11 cellular contexts compared by ENCODE assay signal in the genomic region with DNA sequence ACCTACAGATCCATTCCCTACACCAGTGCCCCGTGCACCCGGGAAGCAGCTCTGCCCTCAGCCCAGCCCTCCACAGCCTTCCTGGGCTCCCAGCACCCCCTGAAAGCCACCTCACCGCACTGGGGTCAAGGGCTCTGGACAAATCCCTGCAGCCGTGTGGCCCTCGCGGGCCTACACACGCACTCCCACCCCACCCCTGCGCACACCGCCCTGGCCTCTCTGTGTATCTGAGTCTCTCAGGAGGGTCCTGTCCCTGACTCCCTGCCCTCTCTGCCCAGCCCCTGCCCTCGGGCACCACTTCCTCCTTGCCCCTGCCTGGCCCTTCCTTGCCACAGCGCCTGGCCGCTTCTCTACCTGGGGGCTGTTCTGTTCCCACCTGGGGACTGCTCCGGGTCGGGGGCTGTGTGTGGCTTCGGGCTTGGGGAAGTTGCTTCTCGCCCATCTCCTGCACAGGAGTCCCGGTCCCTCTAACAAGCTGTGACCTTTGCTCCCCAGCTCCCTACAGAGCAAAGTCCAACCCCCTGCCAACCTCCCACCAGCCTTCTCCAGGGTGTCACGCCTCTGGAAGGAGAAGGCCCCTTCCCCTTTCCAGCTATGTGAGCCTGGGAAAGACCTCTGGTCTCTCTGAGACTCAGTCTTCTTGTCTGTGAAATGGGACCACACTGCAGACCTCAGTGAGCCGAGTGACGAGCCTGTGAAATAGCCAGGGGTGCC. TPM values are rescaled to one million over a fixed set of nuclear protein-coding genes. Genes with fewer than 3 reads are reported as not detected.
DNase-seq lines count a peak whose midpoint lies in the region; TF ChIP-seq lines count a peak whose summit lies in the region.
"Had no signal": no experiment of that assay in that cellular context is flagged by ENCODE, and none has a peak within 500 bp of the region (broad histone marks: within the 10 kb centered on the region; RNA-seq: fewer than 3 reads in every experiment).

No MANE protein-coding gene starts in this region.

- no peaks in the 10 kb centered on the region for H3K9me3 Mint-ChIP-seq in activated CD4-positive, alpha-beta T cell treated with anti-CD3 and anti-CD28 coated beads, Interleukin-2, amount 10 ng/mL, durations not matched to agents 7 days and 5 days
- H3K9me3 Mint-ChIP-seq in activated T-helper 1 cell treated with anti-CD3 and anti-CD28 coated beads, Interleukin-12 subunit alpha, Interleukin-12 subunit beta, Interleukin-2, Interleukin-4 antibody, amounts not matched to agents 30 ng/mL and 10 ng/mL and 1 ng/mL, durations not matched to agents 14 hours and 24 hours and 36 hours, result no peaks in the 10 kb centered on the region
- H3K9me3 Mint-ChIP-seq: neural crest cell had no signal

- TF ChIP-seq EP300 in stomach (IDR thresholded peaks at IDR 0.05), result no peak

- peak overlapping the region; percentile 73 for H3K4me2 ChIP-seq in hepatocyte

- H3K36me3 Mint-ChIP-seq in activated CD4-positive, alpha-beta T cell treated with anti-CD3 and anti-CD28 coated beads, Interleukin-2, amount 10 ng/mL, durations not matched to agents 7 days and 5 days (ENCODE audit: low read depth), result no peaks in the 10 kb centered on the region
- H3K36me3 Mint-ChIP-seq in activated T-helper 1 cell treated with anti-CD3 and anti-CD28 coated beads, Interleukin-12 subunit alpha, Interleukin-12 subunit beta, Interleukin-2, Interleukin-4 antibody, amounts not matched to agents 30 ng/mL and 10 ng/mL and 1 ng/mL, durations not matched to agents 14 hours and 24 hours and 36 hours (ENCODE audit: low read depth), result no peaks in the 10 kb centered on the region

- H4K20me1 ChIP-seq in hepatocyte (ENCODE audit: insufficient read depth, poor library complexity, severe bottlenecking), result no peaks in the 10 kb centered on the region

- H3K9me3 ChIP-seq in hepatocyte (ENCODE audit: low read depth), result no peaks in the 10 kb centered on the region
- H3K9me3 ChIP-seq in stomach, result no peaks in the 10 kb centered on the region
- H3K9me3 ChIP-seq: upper lobe of left lung had no signal

- peaks cover 3% of the 10 kb centered on the region for H3K4me1 Mint-ChIP-seq in activated CD4-positive, alpha-beta T cell treated with anti-CD3 and anti-CD28 coated beads, Interleukin-2, amount 10 ng/mL, durations not matched to agents 7 days and 5 days
- no peaks in the 10 kb centered on the region for H3K4me1 Mint-ChIP-seq in activated T-helper 1 cell treated with anti-CD3 and anti-CD28 coated beads, Interleukin-12 subunit alpha, Interleukin-12 subunit beta, Interleukin-2, Interleukin-4 antibody, amounts not matched to agents 30 ng/mL and 10 ng/mL and 1 ng/mL, durations not matched to agents 14 hours and 24 hours and 36 hours (ENCODE audit: low read depth)
- H3K4me1 Mint-ChIP-seq: neural crest cell had no signal

- H3K9me2 ChIP-seq in hepatocyte (replicated peaks; ENCODE audit: insufficient read depth), result no peaks in the 10 kb centered on the region

- H2AFZ ChIP-seq in hepatocyte, result no peak overlapping the region

- TF ChIP-seq POLR2A in stomach (IDR thresholded peaks at IDR 0.05), result no peak

- H3K79me2 ChIP-seq in hepatocyte, result peaks cover 4% of the 10 kb centered on the region

- no peaks in the 10 kb centered on the region for H3K36me3 ChIP-seq in hepatocyte (replicated peaks; ENCODE audit: insufficient read depth, low read depth)
- peaks cover 0 to 12% (median 12%) of the 10 kb centered on the region in 4 donors for H3K36me3 ChIP-seq in stomach
- H3K36me3 ChIP-seq: upper lobe of left lung had no signal

- H3K27ac Mint-ChIP-seq in activated CD4-positive, alpha-beta T cell treated with anti-CD3 and anti-CD28 coated beads, Interleukin-2, amount 10 ng/mL, durations not matched to agents 7 days and 5 days, result peak overlapping the region; percentile 19
- H3K27ac Mint-ChIP-seq in activated T-helper 1 cell treated with anti-CD3 and anti-CD28 coated beads, Interleukin-12 subunit alpha, Interleukin-12 subunit beta, Interleukin-2, Interleukin-4 antibody, amounts not matched to agents 30 ng/mL and 10 ng/mL and 1 ng/mL, durations not matched to agents 14 hours and 24 hours and 36 hours, result no peak overlapping the region

- intact Hi-C loops in stomach (cut with DNase I; ENCODE audit: low total_unique reads), result no loop called here
- intact Hi-C loops in activated T-helper 1 cell treated with anti-CD3 and anti-CD28 coated beads, Interleukin-12 subunit alpha, Interleukin-12 subunit beta, Interleukin-2, Interleukin-4 antibody, amounts not matched to agents 30 ng/mL and 10 ng/mL and 1 ng/mL, durations not matched to agents 14 hours and 24 hours and 36 hours (cut with micrococcal nuclease), result no loop called here

- peak overlapping the region; percentile 98 for H3K27ac ChIP-seq in hepatocyte
- H3K27ac ChIP-seq in stomach, result peak overlapping the region; percentile 78 to 88 (median 82)

- POLR2A ChIA-PET in activated CD4-positive, alpha-beta T cell treated with anti-CD3 and anti-CD28 coated beads, Interleukin-2, amount 10 ng/mL, durations not matched to agents 7 days and 5 days (lab: Charles Lee), result no interaction called here

- H3K27me3 Mint-ChIP-seq in activated CD4-positive, alpha-beta T cell treated with anti-CD3 and anti-CD28 coated beads, Interleukin-2, amount 10 ng/mL, durations not matched to agents 7 days and 5 days, result no peaks in the 10 kb centered on the region
- H3K27me3 Mint-ChIP-seq in activated T-helper 1 cell treated with anti-CD3 and anti-CD28 coated beads, Interleukin-12 subunit alpha, Interleukin-12 subunit beta, Interleukin-2, Interleukin-4 antibody, amounts not matched to agents 30 ng/mL and 10 ng/mL and 1 ng/mL, durations not matched to agents 14 hours and 24 hours and 36 hours (ENCODE audit: insufficient read depth), result no peaks in the 10 kb centered on the region

- CTCF ChIA-PET in activated CD4-positive, alpha-beta T cell treated with anti-CD3 and anti-CD28 coated beads, Interleukin-2, amount 10 ng/mL, durations not matched to agents 7 days and 5 days (lab: Charles Lee), result interaction anchor here (1.6 kb wide), 1 partner anchor 21 kb away, joined by 3 read pairs; no protein-coding TSS in a partner anchor

- no peak overlapping the region for H3K4me3 Mint-ChIP-seq in activated CD4-positive, alpha-beta T cell treated with anti-CD3 and anti-CD28 coated beads, Interleukin-2, amount 10 ng/mL, durations not matched to agents 7 days and 5 days
- H3K4me3 Mint-ChIP-seq in activated T-helper 1 cell treated with anti-CD3 and anti-CD28 coated beads, Interleukin-12 subunit alpha, Interleukin-12 subunit beta, Interleukin-2, Interleukin-4 antibody, amounts not matched to agents 30 ng/mL and 10 ng/mL and 1 ng/mL, durations not matched to agents 14 hours and 24 hours and 36 hours, result no peak overlapping the region
- H3K4me3 Mint-ChIP-seq: neural crest cell had no signal

- H3K27me3 ChIP-seq in hepatocyte (no peaks in the 10 kb centered on the region), stomach (peaks cover 0 to 12% (median 0%) of the 10 kb centered on the region in 3 donors)
- H3K27me3 ChIP-seq: upper lobe of left lung had no signal

- DNase-seq in activated CD4-positive, alpha-beta T cell treated with anti-CD3 and anti-CD28 coated beads, Interleukin-2, amount 10 ng/mL, durations not matched to agents 7 days and 5 days, result no peak
- no peak for DNase-seq in activated CD4-positive, alpha-beta T cell treated with anti-CD3 and anti-CD28 coated beads, Interleukin-2, amount 50 U/mL, for 48 hours
- DNase-seq in hepatocyte (ENCODE audit: low spot score) (no peak), stomach (no peak), NCI-H2227 treated with DMSO at 0.1 percent for 48 hours (lab: John Stamatoyannopoulos, UW) (no peak)
- no peak for DNase-seq in activated T-helper 1 cell treated with anti-CD3 and anti-CD28 coated beads, Interleukin-12 subunit alpha, Interleukin-12 subunit beta, Interleukin-2, Interleukin-4 antibody, amounts not matched to agents 30 ng/mL and 10 ng/mL and 1 ng/mL, durations not matched to agents 14 hours and 24 hours and 36 hours (ENCODE audit: low spot score)
- DNase-seq: activated naive CD4-positive, alpha-beta T cell; NCI-H1105; T-helper 9 cell had no signal

- no peak for TF ChIP-seq CTCF in hepatocyte (IDR thresholded peaks at IDR 0.05; ENCODE audit: poor library complexity)
- TF ChIP-seq CTCF in stomach (IDR thresholded peaks at IDR 0.05), result no peak

- H3K4me1 ChIP-seq in hepatocyte (ENCODE audit: insufficient read depth) (peaks cover 11% of the 10 kb centered on the region), stomach (peaks cover 12 to 45% (median 41%) of the 10 kb centered on the region in 4 donors)

- H3K4me3 ChIP-seq in hepatocyte (no peak overlapping the region), stomach (peak overlapping the region; percentile 26 to 40 (median 30))

- whole genome bisulfite sequencing in hepatocyte (ENCODE audit: low lambda C conversion rate, missing lambda C conversion rate), result 78% methylated on average over 20 of the region's 20 CpGs
- WGBS in stomach, 5 donors, result 64 to 77% (median 69%) methylated on average over 19 to 20 of the region's 20 CpGs

RNA-seq across cellular contexts. Expression of a gene that starts 1.5 kb away (rescaled TPM):
- not detected for total RNA-seq in activated CD4-positive, alpha-beta T cell treated with anti-CD3 and anti-CD28 coated beads, Interleukin-2, amount 10 ng/mL, durations not matched to agents 7 days and 5 days
- total RNA-seq in hepatocyte (14.5 and 23.4 TPM in 2 replicates), stomach (10 to 100 TPM; 10.6 to 99.4 (median 22.3) TPM)
- polyA plus RNA-seq in hepatocyte (18.6 and 24.7 TPM in 2 replicates), stomach (10 to 100 TPM in 1 of 3 donors, 1 to 10 TPM in 2; 3.8 to 36.8 (median 9.1) TPM)
- total RNA-seq in activated T-helper 1 cell treated with anti-CD3 and anti-CD28 coated beads, Interleukin-12 subunit alpha, Interleukin-12 subunit beta, Interleukin-2, Interleukin-4 antibody, amounts not matched to agents 30 ng/mL and 10 ng/mL and 1 ng/mL, durations not matched to agents 14 hours and 24 hours and 36 hours, result 0.03 TPM in 1 of 2 replicates, not detected in the other
- total RNA-seq: neural crest cell had no signal

RNA-seq across cellular contexts. Expression of a gene that starts 15.3 kb away (rescaled TPM):
- total RNA-seq in activated CD4-positive, alpha-beta T cell treated with anti-CD3 and anti-CD28 coated beads, Interleukin-2, amount 10 ng/mL, durations not matched to agents 7 days and 5 days, result 10 to 100 TPM; 23.1 to 29.3 TPM
- total RNA-seq in hepatocyte (27.5 and 42.7 TPM in 2 replicates), stomach (10 to 100 TPM in 3 of 5 donors, 1 to 10 TPM in 1, not detected in 1; 4.9 to 33.3 (median 16.3) TPM)
- polyA plus RNA-seq in hepatocyte (44.8 and 60.3 TPM in 2 replicates), stomach (10 to 100 TPM; 66.9 to 71.5 (median 67.7) TPM)
- total RNA-seq in activated T-helper 1 cell treated with anti-CD3 and anti-CD28 coated beads, Interleukin-12 subunit alpha, Interleukin-12 subunit beta, Interleukin-2, Interleukin-4 antibody, amounts not matched to agents 30 ng/mL and 10 ng/mL and 1 ng/mL, durations not matched to agents 14 hours and 24 hours and 36 hours, result 55.7 and 56.0 TPM in 2 replicates

RNA-seq across cellular contexts. Expression of a gene that starts 24.0 kb away (rescaled TPM):
- total RNA-seq in activated CD4-positive, alpha-beta T cell treated with anti-CD3 and anti-CD28 coated beads, Interleukin-2, amount 10 ng/mL, durations not matched to agents 7 days and 5 days, result 10 to 100 TPM; 24.7 to 29.3 TPM
- 14.6 and 24.0 TPM in 2 replicates for total RNA-seq in hepatocyte
- polyA plus RNA-seq in hepatocyte, result 4.4 and 7.8 TPM in 2 replicates
- 10 to 100 TPM; 17.4 to 56.0 (median 35.4) TPM for total RNA-seq in stomach
- 10 to 100 TPM; 15.1 to 44.7 (median 29.5) TPM for polyA plus RNA-seq in stomach
- 48.1 and 51.7 TPM in 2 replicates for total RNA-seq in activated T-helper 1 cell treated with anti-CD3 and anti-CD28 coated beads, Interleukin-12 subunit alpha, Interleukin-12 subunit beta, Interleukin-2, Interleukin-4 antibody, amounts not matched to agents 30 ng/mL and 10 ng/mL and 1 ng/mL, durations not matched to agents 14 hours and 24 hours and 36 hours

RNA-seq across cellular contexts. Expression of a gene that starts 50.3 kb away (rescaled TPM):
- 100 to 1,000 TPM in 1 of 2 experiments, 10 to 100 TPM in 1; 90.6 to 104 TPM for total RNA-seq in activated CD4-positive, alpha-beta T cell treated with anti-CD3 and anti-CD28 coated beads, Interleukin-2, amount 10 ng/mL, durations not matched to agents 7 days and 5 days
- total RNA-seq in hepatocyte, result 15.5 and 30.0 TPM in 2 replicates
- 53.6 and 57.3 TPM in 2 replicates for polyA plus RNA-seq in hepatocyte
- 100 to 1,000 TPM in 1 of 5 donors, 10 to 100 TPM in 4; 24.4 to 724 (median 81.7) TPM for total RNA-seq in stomach
- polyA plus RNA-seq in stomach, result 10 to 100 TPM; 34.2 to 65.4 (median 46.9) TPM
- 94.3 and 97.9 TPM in 2 replicates for total RNA-seq in activated T-helper 1 cell treated with anti-CD3 and anti-CD28 coated beads, Interleukin-12 subunit alpha, Interleukin-12 subunit beta, Interleukin-2, Interleukin-4 antibody, amounts not matched to agents 30 ng/mL and 10 ng/mL and 1 ng/mL, durations not matched to agents 14 hours and 24 hours and 36 hours

Comparison
In these comparisons a context has a peak if more than half of its experiments do, and no peak if none do; other contexts are left out.
1. RNA of a gene that starts 1.5 kb away (total RNA-seq): 10.6 to 99.4 TPM in stomach and 14.5 to 23.4 TPM in hepatocyte; not detected in activated CD4-positive, alpha-beta T cell treated with anti-CD3 and anti-CD28 coated beads, Interleukin-2, amount 10 ng/mL, durations not matched to agents 7 days and 5 days and 0.03 TPM in activated T-helper 1 cell treated with anti-CD3 and anti-CD28 coated beads, Interleukin-12 subunit alpha, Interleukin-12 subunit beta, Interleukin-2, Interleukin-4 antibody, amounts not matched to agents 30 ng/mL and 10 ng/mL and 1 ng/mL, durations not matched to agents 14 hours and 24 hours and 36 hours; every median in the first group is over 10 times any median in the second.